In the genomic region with DNA sequence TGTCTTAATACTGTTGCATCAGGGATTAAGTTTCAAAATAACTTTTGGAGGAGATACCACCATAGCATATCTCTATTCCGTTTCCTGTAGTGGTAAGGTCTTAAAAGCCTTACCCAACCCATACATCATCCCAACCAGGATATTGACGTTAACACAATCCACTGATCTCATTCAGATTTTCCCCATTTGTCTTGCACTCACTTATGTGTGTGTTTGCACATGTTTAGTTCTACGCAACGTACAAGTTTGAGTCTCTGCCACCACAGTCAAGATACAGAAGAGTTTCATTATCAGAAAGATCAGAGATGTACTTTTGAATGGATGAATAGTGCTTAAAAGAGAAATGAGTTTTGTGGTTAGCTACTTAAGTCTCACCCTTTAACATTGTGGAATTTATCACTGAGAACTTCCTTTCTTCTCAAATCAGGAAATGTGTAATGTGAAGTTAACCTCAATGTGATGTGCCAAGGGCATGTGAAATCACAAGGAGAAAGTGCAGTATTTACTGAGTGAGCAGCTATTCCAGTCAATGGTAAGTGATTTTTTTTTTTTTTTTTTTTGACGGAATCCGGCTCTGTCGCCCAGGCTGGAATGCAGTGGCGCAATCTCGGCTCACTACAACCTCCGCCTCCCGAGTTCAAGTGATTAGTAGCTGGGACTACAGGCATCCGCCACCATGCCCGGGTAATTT, we compare ENCODE assay signal across 16 cellular contexts.
DNase-seq lines count a peak whose midpoint lies in the region; TF ChIP-seq lines count a peak whose summit lies in the region.
"Had no signal": no experiment of that assay in that cellular context is flagged by ENCODE, and none has a peak within 500 bp of the region (broad histone marks: within the 10 kb centered on the region; RNA-seq: fewer than 3 reads in every experiment).

No MANE protein-coding gene starts in this region.

- no peak overlapping the region for H3K9ac ChIP-seq in trophoblast cell (ENCODE audit: low read length)

- H4K8ac ChIP-seq in trophoblast cell (ENCODE audit: low read depth, low read length) = no peak overlapping the region

- H3K4me3 ChIP-seq in brain microvascular endothelial cell (ENCODE audit: low read depth, low read length) (no peak overlapping the region), trophoblast cell (ENCODE audit: low read depth, low read length) (no peak overlapping the region), testis (no peak overlapping the region), osteoblast (ENCODE audit: insufficient read depth, low read length) (no peak overlapping the region)
- H3K4me3 ChIP-seq: breast epithelium, SJSA1 had no signal

- no peak for TF ChIP-seq CTCF in brain microvascular endothelial cell (IDR thresholded peaks at IDR 0.05; ENCODE audit: low read depth, low read length, missing control alignments)
- no peak for TF ChIP-seq CTCF in testis (IDR thresholded peaks at IDR 0.05)
- no peak for TF ChIP-seq CTCF in osteoblast (IDR thresholded peaks at IDR 0.05; ENCODE audit: extremely low read depth, low read depth, low read length)

- intact Hi-C loops in testis (cut with DNase I; ENCODE audit: low total_unique reads) = no loop called here

- WGBS in trophoblast cell (ENCODE audit: extremely low coverage, insufficient coverage, insufficient read length) = no CpG with 5 or more reads among the region's 13 CpGs
- WGBS in testis, 2 donors = 60 to 80% methylated on average over 13 of the region's 13 CpGs

- no peak overlapping the region for H3K14ac ChIP-seq in trophoblast cell (ENCODE audit: low read length)

- TF ChIP-seq POLR2A in testis (IDR thresholded peaks at IDR 0.05) = no peak

- H3K27ac ChIP-seq in brain microvascular endothelial cell (no peak overlapping the region), trophoblast cell (ENCODE audit: low read depth, low read length) (no peak overlapping the region), testis (no peak overlapping the region), osteoblast (ENCODE audit: low read depth, low read length) (no peak overlapping the region)
- H3K27ac ChIP-seq: breast epithelium, SJSA1 had no signal

- H3K36me3 ChIP-seq in brain microvascular endothelial cell (replicated peaks) = no peaks in the 10 kb centered on the region
- no peaks in the 10 kb centered on the region for H3K36me3 ChIP-seq in trophoblast cell (ENCODE audit: control insufficient read depth in 1 of 2, insufficient read depth in 2 of 2, low read length in 2 of 2)
- no peaks in the 10 kb centered on the region for H3K36me3 ChIP-seq in testis (ENCODE audit: low read depth, missing control alignments)
- H3K36me3 ChIP-seq in osteoblast (ENCODE audit: insufficient read depth, low read length) = no peaks in the 10 kb centered on the region
- H3K36me3 ChIP-seq: BE2C, breast epithelium, SJSA1 had no signal

- H2BK120ac ChIP-seq in trophoblast cell (ENCODE audit: insufficient read depth, low read length, poor library complexity) = no peak overlapping the region

- in situ Hi-C loops in brain microvascular endothelial cell (cut with HindIII; ENCODE audit: low pct_ligation_motif_present, low sequenced_read_pairs) = no loop called here

- no peak overlapping the region for H2AK5ac ChIP-seq in trophoblast cell (ENCODE audit: low read length)

- H3K27me3 ChIP-seq in brain microvascular endothelial cell (replicated peaks) = no peaks in the 10 kb centered on the region
- H3K27me3 ChIP-seq in trophoblast cell (ENCODE audit: insufficient read depth, low read length) = no peaks in the 10 kb centered on the region
- no peaks in the 10 kb centered on the region for H3K27me3 ChIP-seq in testis
- no peaks in the 10 kb centered on the region for H3K27me3 ChIP-seq in osteoblast (ENCODE audit: insufficient read depth, low read length)
- H3K27me3 ChIP-seq: BE2C, breast epithelium, SJSA1 had no signal

- H4K91ac ChIP-seq in trophoblast cell (ENCODE audit: low read depth, low read length) = no peak overlapping the region

- DNase-seq in EH (ENCODE audit: low read depth) (peak; percentile 2), MV-4-11 (lab: John Stamatoyannopoulos, UW) (peak; percentile 57), brain microvascular endothelial cell (peak; percentile 3), trophoblast cell (peak; percentile 62 to 76), testis (no peak), cerebellum (ENCODE audit: low spot score) (no peak), osteoblast (ENCODE audit: insufficient read length, low spot score, missing footprints) (no peak)
- DNase-seq: activated CD8-positive, alpha-beta memory T cell treated with anti-CD3 and anti-CD28 coated beads for 24 hours; BE2C; DMS53; H7; left ventricle myocardium superior; NCI-H1930; NCI-H524 treated with DMSO at 0.1 percent for 48 hours had no signal

- H4K12ac ChIP-seq in trophoblast cell (ENCODE audit: low read depth, low read length) = no peak overlapping the region

- no peaks in the 10 kb centered on the region for H3K79me1 ChIP-seq in trophoblast cell (ENCODE audit: low read length)

- no peak overlapping the region for H2AFZ ChIP-seq in trophoblast cell (ENCODE audit: insufficient read depth, low read length, poor library complexity)
- H2AFZ ChIP-seq in osteoblast (ENCODE audit: low read length) = no peak overlapping the region

- no peaks in the 10 kb centered on the region for H3K4me1 ChIP-seq in trophoblast cell (ENCODE audit: control insufficient read depth in 1 of 2, insufficient read depth in 2 of 2, low read length in 2 of 2)
- H3K4me1 ChIP-seq in testis = no peaks in the 10 kb centered on the region
- H3K4me1 ChIP-seq in osteoblast (ENCODE audit: insufficient read depth, low read length) = no peaks in the 10 kb centered on the region
- H3K4me1 ChIP-seq: BE2C, breast epithelium, SJSA1 had no signal

- H3K9me3 ChIP-seq in trophoblast cell (ENCODE audit: insufficient read depth, low read depth, low read length) (no peaks in the 10 kb centered on the region), testis (no peaks in the 10 kb centered on the region), osteoblast (ENCODE audit: low read depth, low read length) (no peaks in the 10 kb centered on the region)
- H3K9me3 ChIP-seq: BE2C, breast epithelium had no signal

- H2BK12ac ChIP-seq in trophoblast cell (ENCODE audit: low read length) = no peak overlapping the region

- no peak overlapping the region for H2BK5ac ChIP-seq in trophoblast cell (ENCODE audit: low read depth, low read length, poor library complexity)

- H3K79me2 ChIP-seq in trophoblast cell (ENCODE audit: control insufficient read depth, insufficient read depth, low read length, poor library complexity) (no peaks in the 10 kb centered on the region), osteoblast (ENCODE audit: insufficient read depth, low read length) (no peaks in the 10 kb centered on the region)

- H4K20me1 ChIP-seq in osteoblast (ENCODE audit: insufficient read depth, low read length) = no peaks in the 10 kb centered on the region

- H3K4ac ChIP-seq in trophoblast cell (ENCODE audit: low read depth, low read length) = no peak overlapping the region

- H3K23ac ChIP-seq in trophoblast cell (ENCODE audit: low read length) = no peak overlapping the region

- H3K4me2 ChIP-seq in trophoblast cell (ENCODE audit: low read length) = no peak overlapping the region
- H3K4me2 ChIP-seq in osteoblast (ENCODE audit: insufficient read depth, low read length) = no peak overlapping the region

- H3K18ac ChIP-seq in trophoblast cell (ENCODE audit: low read length) = no peak overlapping the region

Comparison
In these comparisons a context has a peak if more than half of its experiments do, and no peak if none do; other contexts are left out.
1. DNase-seq: peak in EH (single experiment), MV-4-11 (single experiment), brain microvascular endothelial cell (single experiment) and trophoblast cell (2 of 2); none in testis (single experiment), cerebellum (single experiment) and osteoblast (single experiment).